Comparison of ENCODE assay signal across 10 cellular contexts in the genomic region with DNA sequence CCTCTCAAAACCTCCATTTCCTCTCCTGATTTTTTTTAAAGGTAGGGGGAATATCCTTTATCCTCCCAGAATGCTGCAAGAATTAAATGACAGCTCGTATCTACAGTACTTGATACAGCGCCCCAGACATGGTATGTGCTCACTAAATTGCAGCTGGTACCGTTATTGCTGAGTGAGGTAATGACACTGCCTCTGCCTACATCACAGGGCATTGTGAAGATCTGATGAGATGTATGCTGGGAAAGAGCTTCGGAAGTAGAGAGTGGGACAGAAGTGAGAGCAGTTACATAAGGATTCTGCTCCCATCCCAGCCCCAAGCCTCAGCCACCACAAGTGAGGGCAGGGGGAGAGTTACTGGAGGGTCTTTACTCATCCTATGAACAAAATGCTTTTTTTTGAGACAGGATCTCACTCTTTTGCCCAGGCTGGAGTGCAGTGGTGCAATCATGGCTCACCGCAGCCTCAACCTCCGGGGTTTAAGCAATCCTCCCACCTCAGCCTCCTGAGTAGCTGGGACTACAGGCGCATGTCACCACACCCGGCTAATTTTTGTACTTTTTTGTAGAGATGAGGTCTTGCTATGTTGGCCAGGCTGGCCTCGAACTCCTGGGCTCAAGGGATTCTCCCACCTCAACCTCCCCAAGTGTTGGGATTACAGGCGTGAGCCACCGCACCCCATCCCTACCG. TPM values are rescaled to one million over a fixed set of nuclear protein-coding genes. Genes with fewer than 3 reads are reported as not detected.
DNase-seq lines count a peak whose midpoint lies in the region; ATAC-seq and TF ChIP-seq lines count a peak whose summit lies in the region.
"Had no signal": no experiment of that assay in that cellular context is flagged by ENCODE, and none has a peak within 500 bp of the region (broad histone marks: within the 10 kb centered on the region; RNA-seq: fewer than 3 reads in every experiment).

No MANE protein-coding gene starts in this region.

- CTCF ChIA-PET in SK-N-SH (lab: Yijun Ruan, JAX): interaction anchor here (0.7 to 5.8 kb wide), 7 partner anchors 10 to 211 kb away, joined by 3 to 48 read pairs (median 4); no protein-coding TSS in a partner anchor

- H3K27me3 ChIP-seq in SK-N-SH (ENCODE audit: insufficient read depth): no peaks in the 10 kb centered on the region
- H3K27me3 ChIP-seq in OCI-LY3 (ENCODE audit: low read depth, low read length): no peaks in the 10 kb centered on the region
- no peaks in the 10 kb centered on the region for H3K27me3 ChIP-seq in endodermal cell (ENCODE audit: control insufficient read depth, insufficient read depth, low read length, poor library complexity, severe bottlenecking)
- H3K27me3 ChIP-seq in psoas muscle (ENCODE audit: insufficient read depth in 3 of 3, low read length in 2 of 3): no peaks in the 10 kb centered on the region

- TF ChIP-seq CTCF in SK-N-SH (IDR thresholded peaks at IDR 0.05): no peak
- no peak for TF ChIP-seq CTCF in OCI-LY3 (IDR thresholded peaks at IDR 0.05; ENCODE audit: low read depth, low read length)
- TF ChIP-seq CTCF in endodermal cell (conservative IDR thresholded peaks at IDR 0.05): no peak
- TF ChIP-seq CTCF in psoas muscle (IDR thresholded peaks at IDR 0.05): no peak

- TF ChIP-seq EP300 in SK-N-SH (IDR thresholded peaks at IDR 0.05; ENCODE audit: borderline replicate concordance in 1 of 2, low read depth in 1 of 2, low read length in 1 of 2): no peak

- H3K4me1 ChIP-seq in SK-N-SH (ENCODE audit: control insufficient read depth in 1 of 2, insufficient read depth in 2 of 2, low read depth in 1 of 2, low read length in 1 of 2): peaks cover 0 to 20% of the 10 kb centered on the region in 2 experiments; a peak in 1 of 4 replicates
- peaks cover 18% of the 10 kb centered on the region for H3K4me1 ChIP-seq in OCI-LY3 (ENCODE audit: low read length)
- H3K4me1 ChIP-seq in endodermal cell (ENCODE audit: control insufficient read depth, insufficient read depth, low read length): peaks cover 2% of the 10 kb centered on the region
- H3K4me1 ChIP-seq in psoas muscle: peaks cover 55% of the 10 kb centered on the region

- ATAC-seq in SK-N-SH treated with all-trans-retinoic acid at 6 μM for 48 hours (no peak), psoas muscle (no peak), HG03108 (IDR thresholded peaks at IDR 0.05; ENCODE audit: unreplicated experiment) (no peak), GM19328 (IDR thresholded peaks at IDR 0.05; ENCODE audit: unreplicated experiment) (no peak)

- H3K27ac ChIP-seq in SK-N-SH (ENCODE audit: low read depth in 2 of 2, low read length in 1 of 2) (no peak overlapping the region), OCI-LY3 (ENCODE audit: low read length) (no peak overlapping the region), endodermal cell (ENCODE audit: low read depth, low read length) (no peak overlapping the region), psoas muscle (no peak overlapping the region)

- H3K9ac ChIP-seq in SK-N-SH: no peak overlapping the region
- no peak overlapping the region for H3K9ac ChIP-seq in OCI-LY3 (ENCODE audit: low read length)
- no peak overlapping the region for H3K9ac ChIP-seq in endodermal cell (ENCODE audit: extremely low read depth, low read length, poor library complexity, severe bottlenecking)

- H3F3A ChIP-seq in SK-N-SH (replicated peaks; ENCODE audit: insufficient read depth): peaks cover 6% of the 10 kb centered on the region

- no peaks in the 10 kb centered on the region for H3K9me2 ChIP-seq in SK-N-SH

- peaks cover 87% of the 10 kb centered on the region for H3K79me2 ChIP-seq in SK-N-SH (ENCODE audit: insufficient read depth)
- H3K79me2 ChIP-seq in OCI-LY3 (ENCODE audit: low read length): peaks cover 80% of the 10 kb centered on the region

- H4K20me1 ChIP-seq in SK-N-SH (ENCODE audit: insufficient read depth) (peaks cover 65% of the 10 kb centered on the region), OCI-LY3 (ENCODE audit: insufficient read depth, low read length) (peaks cover 57% of the 10 kb centered on the region)

- POLR2A ChIA-PET in SK-N-SH (lab: Yijun Ruan, JAX): interaction anchor here (1.2 kb wide), 1 partner anchor 16 kb away, joined by 3 read pairs; no protein-coding TSS in a partner anchor

- no peak for TF ChIP-seq RAD21 in SK-N-SH (IDR thresholded peaks at IDR 0.05; ENCODE audit: low read length)

- H3K36me3 Mint-ChIP-seq in endodermal cell (ENCODE audit: low read depth): peaks cover 33% of the 10 kb centered on the region

- H2AFZ ChIP-seq in SK-N-SH (ENCODE audit: low read depth): no peak overlapping the region
- H2AFZ ChIP-seq in OCI-LY3 (ENCODE audit: low read depth, low read length): no peak overlapping the region

- H3K4me3 ChIP-seq in SK-N-SH (ENCODE audit: low read depth in 2 of 2, low read length in 1 of 2) (peak overlapping the region in 1 of 2 experiments; percentile 93; a peak in 2 of 4 replicates), OCI-LY3 (ENCODE audit: low read length) (peak overlapping the region; percentile 79), endodermal cell (ENCODE audit: low read length) (peak overlapping the region; percentile 97), psoas muscle (peak overlapping the region; percentile 99)

- H3K4me2 ChIP-seq in SK-N-SH: peak overlapping the region; percentile 98
- H3K4me2 ChIP-seq in OCI-LY3 (ENCODE audit: low read length): peak overlapping the region; percentile 92

- H3K4me1 Mint-ChIP-seq in endodermal cell: peaks cover 27% of the 10 kb centered on the region

- intact Hi-C loops in psoas muscle (cut with DNase I): no loop called here

- H3K9me3 ChIP-seq in SK-N-SH: no peaks in the 10 kb centered on the region
- no peaks in the 10 kb centered on the region for H3K9me3 ChIP-seq in OCI-LY3 (ENCODE audit: insufficient read depth, low read length)
- H3K9me3 ChIP-seq in endodermal cell (ENCODE audit: control insufficient read depth, low read length): no peaks in the 10 kb centered on the region
- H3K9me3 ChIP-seq in psoas muscle: no peaks in the 10 kb centered on the region

- 93% methylated on average over 12 of the region's 12 CpGs for WGBS in SK-N-SH (ENCODE audit: low lambda C conversion rate)
- WGBS in endodermal cell (ENCODE audit: insufficient coverage in 1 of 2, insufficient read length in 1 of 2), 2 experiments: 93 to 96% methylated on average over 9 to 10 of the region's 12 CpGs
- WGBS in psoas muscle, 3 donors: 84 to 88% (median 86%) methylated on average over 12 of the region's 12 CpGs

- DNase-seq in SK-N-SH (no peak), endodermal cell (no peak), psoas muscle (no peak), AML-193 (lab: John Stamatoyannopoulos, UW) (no peak)
- DNase-seq: left ventricle myocardium superior; stimulated activated CD4-positive, alpha-beta T cell treated with anti-CD3 and anti-CD28 coated beads, Interleukin-4, amount 100 ng/mL, for 1 hour had no signal

- no peak overlapping the region for H3K27ac Mint-ChIP-seq in endodermal cell

- peaks cover 0 to 10% of the 10 kb centered on the region in 2 experiments for H3K36me3 ChIP-seq in SK-N-SH (replicated peaks in 1 of 2; ENCODE audit: control insufficient read depth in 1 of 2, insufficient read depth in 2 of 2, low read length in 1 of 2)
- H3K36me3 ChIP-seq in OCI-LY3 (replicated peaks; ENCODE audit: low read depth, low read length): peaks cover 16% of the 10 kb centered on the region
- H3K36me3 ChIP-seq in endodermal cell (ENCODE audit: control insufficient read depth, insufficient read depth, low read length): peaks cover 12% of the 10 kb centered on the region
- H3K36me3 ChIP-seq in psoas muscle (ENCODE audit: insufficient read depth in 1 of 2, low read depth in 1 of 2): peaks cover 0 to 15% of the 10 kb centered on the region in 2 donors

- no peaks in the 10 kb centered on the region for H3K27me3 Mint-ChIP-seq in endodermal cell (ENCODE audit: insufficient read depth)

- peak overlapping the region; percentile 98 for H3K4me3 Mint-ChIP-seq in endodermal cell

- H3K9me3 Mint-ChIP-seq in endodermal cell: peaks cover 5% of the 10 kb centered on the region

TF ChIP-seq in SK-N-SH, 30 proteins besides CTCF, POLR2A, EP300 and RAD21 (continues in another document):
- TF ChIP-seq GATA2 (CRISPR knock-in tag; IDR thresholded peaks at IDR 0.05): no peak
- no peak for TF ChIP-seq TCF12 (IDR thresholded peaks at IDR 0.05)
- no peak for TF ChIP-seq POLR2AphosphoS5 (IDR thresholded peaks at IDR 0.05; ENCODE audit: low read depth, low read length)

RNA-seq across cellular contexts. Expression of gene FKRP, which starts 1.7 kb away (rescaled TPM):
- polyA plus RNA-seq in SK-N-SH (2012; rRNA removed): 30.4 and 37.3 TPM in 2 replicates
- polyA plus RNA-seq in SK-N-SH (2012; cell fraction: cytosol; rRNA removed): 17.3 and 24.0 TPM in 2 replicates
- polyA plus RNA-seq in SK-N-SH (2012; cell fraction: nucleus; rRNA removed): 89.1 and 93.7 TPM in 2 replicates
- 10 to 100 TPM; 19.8 to 33.7 TPM for total RNA-seq in endodermal cell
- 28.9 TPM for polyA plus RNA-seq in endodermal cell (2013, experiment 1 of 2)
- 25.7 TPM for polyA plus RNA-seq in endodermal cell (2013, experiment 2 of 2)
- total RNA-seq in psoas muscle: 10 to 100 TPM; 14.4 to 24.5 (median 20.3) TPM
- 10 to 100 TPM; 11.6 to 15.0 (median 13.1) TPM for polyA plus RNA-seq in psoas muscle

RNA-seq across cellular contexts. Expression of gene STRN4, which starts 2.1 kb away (rescaled TPM):
- polyA plus RNA-seq in SK-N-SH (2012; rRNA removed) (73.1 and 92.8 TPM in 2 replicates), psoas muscle (10 to 100 TPM; 45.2 to 53.9 (median 46.2) TPM)
- 53.2 and 65.2 TPM in 2 replicates for polyA plus RNA-seq in SK-N-SH (2012; cell fraction: cytosol; rRNA removed)
- 174 and 181 TPM in 2 replicates for polyA plus RNA-seq in SK-N-SH (2012; cell fraction: nucleus; rRNA removed)
- total RNA-seq in endodermal cell (100 to 1,000 TPM; 142 to 155 TPM), psoas muscle (10 to 100 TPM; 28.6 to 72.3 (median 40.6) TPM)
- polyA plus RNA-seq in endodermal cell (2013, experiment 1 of 2): 94.4 TPM
- polyA plus RNA-seq in endodermal cell (2013, experiment 2 of 2): 83.3 TPM

RNA-seq across cellular contexts. Expression of gene PRKD2, which starts 27.2 kb away (rescaled TPM):
- polyA plus RNA-seq in SK-N-SH (2012; rRNA removed) (14.1 and 21.4 TPM in 2 replicates), psoas muscle (1 to 10 TPM; 4.0 to 6.9 (median 4.8) TPM)
- 12.2 and 20.2 TPM in 2 replicates for polyA plus RNA-seq in SK-N-SH (2012; cell fraction: cytosol; rRNA removed)
- 47.3 and 60.3 TPM in 2 replicates for polyA plus RNA-seq in SK-N-SH (2012; cell fraction: nucleus; rRNA removed)
- total RNA-seq in endodermal cell (10 to 100 TPM; 80.5 to 90.8 TPM), psoas muscle (1 to 10 TPM; 6.3 to 9.1 (median 8.1) TPM)
- 29.2 TPM for polyA plus RNA-seq in endodermal cell (2013, experiment 1 of 2)
- polyA plus RNA-seq in endodermal cell (2013, experiment 2 of 2): 30.6 TPM

RNA-seq across cellular contexts. Expression of gene SLC1A5, which starts 44.2 kb away (rescaled TPM):
- polyA plus RNA-seq in SK-N-SH (2012; rRNA removed): 76.7 and 80.4 TPM in 2 replicates
- 38.6 and 52.9 TPM in 2 replicates for polyA plus RNA-seq in SK-N-SH (2012; cell fraction: cytosol; rRNA removed)
- polyA plus RNA-seq in SK-N-SH (2012; cell fraction: nucleus; rRNA removed): 59.2 and 69.9 TPM in 2 replicates
- 10 to 100 TPM; 77.6 to 78.1 TPM for total RNA-seq in endodermal cell
- polyA plus RNA-seq in endodermal cell (2013, experiment 1 of 2): 81.2 TPM
- 60.6 TPM for polyA plus RNA-seq in endodermal cell (2013, experiment 2 of 2)
- total RNA-seq in psoas muscle: 10 to 100 TPM in 1 of 4 donors, 1 to 10 TPM in 3; 5.4 to 12.6 (median 8.2) TPM
- polyA plus RNA-seq in psoas muscle: 10 to 100 TPM in 1 of 3 donors, 1 to 10 TPM in 2; 3.2 to 10.3 (median 3.4) TPM

Comparison
In these comparisons a context has a peak if more than half of its experiments do, and no peak if none do; other contexts are left out.
1. RNA of gene PRKD2, which starts 27.2 kb away (total RNA-seq): 80.5 to 90.8 TPM in endodermal cell; 6.3 to 9.1 TPM in psoas muscle; every median in the first group is over 4 times any median in the second.